Comparison of ENCODE assay signal across 16 cellular contexts in the genomic region with DNA sequence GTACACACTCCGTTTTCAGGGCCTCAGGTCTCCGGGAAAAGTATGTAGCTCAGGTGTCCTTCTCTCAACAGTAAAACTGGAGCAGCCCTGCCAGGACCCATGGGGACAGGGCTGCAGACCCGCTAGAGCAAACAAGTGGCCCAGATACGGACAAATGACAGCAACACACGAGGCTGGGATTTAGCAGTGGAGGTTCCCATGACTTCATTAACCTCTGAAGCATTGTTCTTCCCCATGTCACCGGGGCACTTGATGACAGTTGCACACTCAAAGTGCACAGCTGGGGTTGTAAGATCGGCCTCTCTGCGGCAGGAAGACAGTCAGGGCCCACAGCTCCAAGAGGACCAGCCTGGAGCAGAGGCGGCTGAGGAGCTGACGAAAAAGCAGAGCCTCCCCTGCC. TPM values are rescaled to one million over a fixed set of nuclear protein-coding genes. Genes with fewer than 3 reads are reported as not detected.
DNase-seq lines count a peak whose midpoint lies in the region; ATAC-seq and TF ChIP-seq lines count a peak whose summit lies in the region.
"Had no signal": no experiment of that assay in that cellular context is flagged by ENCODE, and none has a peak within 500 bp of the region (broad histone marks: within the 10 kb centered on the region; RNA-seq: fewer than 3 reads in every experiment).

No MANE protein-coding gene starts in this region.

- H4K5ac ChIP-seq in mesendoderm (ENCODE audit: low read length), result no peak overlapping the region

- H3K27ac ChIP-seq in cardiac muscle cell (peak overlapping the region; percentile 69), mesendoderm (ENCODE audit: low read depth, low read length) (no peak overlapping the region)
- H3K27ac ChIP-seq: HL-60 had no signal

- no peak overlapping the region for H2BK5ac ChIP-seq in mesendoderm (ENCODE audit: low read length)

- H3K4me3 ChIP-seq in cardiac muscle cell (no peak overlapping the region), mesendoderm (ENCODE audit: low read length) (no peak overlapping the region)

- peaks cover 25% of the 10 kb centered on the region for H3K27me3 Mint-ChIP-seq in WTC11 (ENCODE audit: low read depth)
- H3K27me3 Mint-ChIP-seq in type B pancreatic cell, result peaks cover 5% of the 10 kb centered on the region

- intact Hi-C loops in left cardiac atrium (cut with DNase I), result no loop called here

- H3K23ac ChIP-seq in mesendoderm (ENCODE audit: low read length), result no peak overlapping the region

- TF ChIP-seq CTCF in cardiac muscle cell (IDR thresholded peaks at IDR 0.05; ENCODE audit: low read depth, low read length), result no peak
- no peak for TF ChIP-seq CTCF in WTC11 (IDR thresholded peaks at IDR 0.05)
- TF ChIP-seq CTCF in type B pancreatic cell (conservative IDR thresholded peaks at IDR 0.05), result no peak

- H3K36me3 Mint-ChIP-seq in WTC11 (no peaks in the 10 kb centered on the region), type B pancreatic cell (no peaks in the 10 kb centered on the region)
- H3K36me3 Mint-ChIP-seq: CD8-positive, alpha-beta T cell had no signal

- H3K9ac ChIP-seq in mesendoderm (ENCODE audit: low read length), result no peak overlapping the region

- no peaks in the 10 kb centered on the region for H3K9me3 ChIP-seq in cardiac muscle cell (ENCODE audit: low read depth)

- H3K9me3 Mint-ChIP-seq in WTC11 (no peaks in the 10 kb centered on the region), type B pancreatic cell (no peaks in the 10 kb centered on the region)
- H3K9me3 Mint-ChIP-seq: CD8-positive, alpha-beta T cell had no signal

- POLR2A ChIA-PET in WTC11 (lab: Charles Lee), result no interaction called here

- peak in 1 of 2 donors; percentile 77 for DNase-seq in cardiac muscle cell (ENCODE audit: low read depth in 1 of 2, low spot score in 1 of 2)
- no peak for DNase-seq in left cardiac atrium
- DNase-seq in WTC11 (ENCODE audit: low spot score), result no peak
- no peak for DNase-seq in mesendoderm
- no peak for DNase-seq in type B pancreatic cell (ENCODE audit: extremely low spot score, unreplicated experiment)
- no peak for DNase-seq in NCI-H146 (lab: John Stamatoyannopoulos, UW)
- no peak for DNase-seq in activated T-cell treated with anti-CD3 and anti-CD28 coated beads for 4 hours
- DNase-seq in H4 (ENCODE audit: low spot score), result no peak
- DNase-seq: C1 segment of cervical spinal cord; CD8-positive, alpha-beta T cell; COR-L47; DND-41; GDM1 had no signal

- no peak overlapping the region for H3K27ac Mint-ChIP-seq in WTC11
- H3K27ac Mint-ChIP-seq in type B pancreatic cell, result peak overlapping the region; percentile 18
- H3K27ac Mint-ChIP-seq: B cell; CD8-positive, alpha-beta T cell had no signal

- peak overlapping the region; percentile 25 for H3K56ac ChIP-seq in mesendoderm (ENCODE audit: low read length)

- H4K8ac ChIP-seq in mesendoderm (ENCODE audit: low read depth, low read length), result no peak overlapping the region

- H3K79me1 ChIP-seq in mesendoderm (ENCODE audit: low read length), result no peaks in the 10 kb centered on the region

- H3K79me2 ChIP-seq in mesendoderm (ENCODE audit: control insufficient read depth, insufficient read depth, low read length), result no peaks in the 10 kb centered on the region

- H2BK120ac ChIP-seq in mesendoderm (ENCODE audit: low read depth, low read length), result no peak overlapping the region

- no CpG with 5 or more reads among the region's 10 CpGs for WGBS in mesendoderm (ENCODE audit: extremely low coverage, insufficient coverage, low lambda C conversion rate)

- H3K27me3 ChIP-seq in cardiac muscle cell (no peaks in the 10 kb centered on the region), mesendoderm (ENCODE audit: insufficient read depth, low read length, poor library complexity) (no peaks in the 10 kb centered on the region)

- ATAC-seq in left cardiac atrium, result no peak
- ATAC-seq in WTC11, result peak; percentile 34; the same call in 1 of the 2 replicates
- ATAC-seq: CD8-positive, alpha-beta T cell; HCT116 had no signal

- H3K4ac ChIP-seq in mesendoderm (ENCODE audit: low read depth, low read length), result no peak overlapping the region

- no peak overlapping the region for H3K4me2 ChIP-seq in mesendoderm (ENCODE audit: low read length)

- no peak overlapping the region for H2AK5ac ChIP-seq in mesendoderm (ENCODE audit: low read length)

- H3K36me3 ChIP-seq in cardiac muscle cell (no peaks in the 10 kb centered on the region), mesendoderm (ENCODE audit: control insufficient read depth, insufficient read depth, low read length) (no peaks in the 10 kb centered on the region)

- H3K4me1 Mint-ChIP-seq in WTC11, result peaks cover 27% of the 10 kb centered on the region
- peaks cover 17% of the 10 kb centered on the region for H3K4me1 Mint-ChIP-seq in type B pancreatic cell (ENCODE audit: unreplicated experiment)
- H3K4me1 Mint-ChIP-seq: B cell had no signal

- H3K4me3 Mint-ChIP-seq in WTC11 (no peak overlapping the region), type B pancreatic cell (no peak overlapping the region)
- H3K4me3 Mint-ChIP-seq: B cell; CD8-positive, alpha-beta T cell had no signal

- H2BK15ac ChIP-seq in mesendoderm (replicated peaks; ENCODE audit: low read depth), result no peak overlapping the region

- no peak overlapping the region for H3K18ac ChIP-seq in mesendoderm (ENCODE audit: low read length)

- H3K4me1 ChIP-seq in cardiac muscle cell (ENCODE audit: low read depth) (peaks cover 9% of the 10 kb centered on the region), mesendoderm (ENCODE audit: control insufficient read depth, low read depth, low read length) (no peaks in the 10 kb centered on the region)

- CTCF ChIA-PET in WTC11 (lab: Charles Lee), result interaction anchor here (2.6 kb wide), 1 partner anchor 23 kb away, joined by 17 read pairs; no protein-coding TSS in a partner anchor

TF ChIP-seq in WTC11, 78 proteins besides CTCF, POLR2A, EP300 and RAD21:
- no peak for TF ChIP-seq ZNF263 (CRISPR knock-in tag; IDR thresholded peaks at IDR 0.05; ENCODE audit: low read depth)
- TF ChIP-seq PREB (CRISPR knock-in tag; IDR thresholded peaks at IDR 0.05; ENCODE audit: borderline replicate concordance), result no peak
- 0 out of 2 replicates have a peak, but pooled peaks have one; percentile 9 for TF ChIP-seq MAX (CRISPR knock-in tag; IDR thresholded peaks at IDR 0.05)
- no peak for TF ChIP-seq NFYB (CRISPR knock-in tag; conservative IDR thresholded peaks at IDR 0.05; ENCODE audit: low read depth)
- TF ChIP-seq ETV6 (CRISPR knock-in tag; IDR thresholded peaks at IDR 0.05), result no peak
- TF ChIP-seq AR (CRISPR knock-in tag; IDR thresholded peaks at IDR 0.05), result no peak
- TF ChIP-seq JAZF1 (CRISPR knock-in tag; IDR thresholded peaks at IDR 0.05), result no peak
- TF ChIP-seq MYBL2 (CRISPR knock-in tag; IDR thresholded peaks at IDR 0.05), result no peak
- TF ChIP-seq KAT7 (CRISPR knock-in tag; IDR thresholded peaks at IDR 0.05; ENCODE audit: borderline replicate concordance), result no peak

RNA-seq across cellular contexts. Expression of gene PODXL, which starts 12.5 kb away (rescaled TPM):
- total RNA-seq in cardiac muscle cell (52.5 and 58.5 TPM in 2 replicates), left cardiac atrium (10 to 100 TPM; 45.0 to 90.7 TPM), WTC11 (2021) (483 to 623 TPM (median 614 TPM) in 3 replicates), type B pancreatic cell (ENCODE audit: low replicate concordance) (25.5 and 44.1 TPM in 2 replicates)
- 24.1 and 28.1 TPM in 2 replicates for polyA plus RNA-seq in cardiac muscle cell
- 242 TPM for polyA plus RNA-seq in mesendoderm (2013, experiment 1 of 2)
- 262 TPM for polyA plus RNA-seq in mesendoderm (2013, experiment 2 of 2)
- 3.5 and 4.0 TPM in 2 replicates for total RNA-seq in H4 (2014; rRNA removed; shearing (Covaris generic))
